Comparison of ENCODE assay signal across 22 cellular contexts in genomic region chr5:80243567-80243966, GRCh38.
"Had no signal": no experiment of that assay in that cellular context is flagged by ENCODE, and none has a peak within 500 bp of the region (broad histone marks: within the 10 kb centered on the region; RNA-seq: fewer than 3 reads in every experiment).

No MANE protein-coding gene starts in this region.

- ATAC-seq: foreskin keratinocyte; left colon; left ventricle myocardium superior; psoas muscle; right lobe of liver; stimulated activated effector memory CD8-positive, alpha-beta T cell treated with anti-CD3 and anti-CD28 coated beads, Interleukin-12 subunit alpha, Interleukin-12 subunit beta, amount 100 ng/mL, for 72 hours; stimulated activated naive CD8-positive, alpha-beta T cell treated with anti-CD3 and anti-CD28 coated beads, Interleukin-15, Interleukin-2, amounts not matched to agents 100 U/mL and 50 U/mL, for 24 hours had no signal

- H3K27ac ChIP-seq: foreskin keratinocyte, hepatocyte, neutrophil, psoas muscle, right lobe of liver, suprapubic skin, thyroid gland, upper lobe of left lung, uterus had no signal

- DNase-seq: dermis blood vessel endothelial cell; erythroblast; foreskin keratinocyte; left colon; left ventricle myocardium superior; mesenchymal stem cell; midbrain; psoas muscle; retina; right lobe of liver; stimulated activated CD4-positive, alpha-beta T cell treated with anti-CD3 and anti-CD28 coated beads, Interleukin-4, amount 100 ng/mL, for 1 hour; stimulated activated CD8-positive, alpha-beta memory T cell treated with anti-CD3 and anti-CD28 coated beads, Interleukin-4, amount 100 ng/mL, for 48 hours; stimulated activated naive CD8-positive, alpha-beta T cell treated with anti-CD3 and anti-CD28 coated beads, Interleukin-15, Interleukin-2, amounts not matched to agents 100 U/mL and 50 U/mL, for 24 hours; thyroid gland; upper lobe of left lung; uterus had no signal

- H3K27me3 ChIP-seq: foreskin keratinocyte, hepatocyte, neutrophil, right lobe of liver, suprapubic skin, thyroid gland, upper lobe of left lung, uterus had no signal

- H3K27ac Mint-ChIP-seq: stimulated activated effector memory CD8-positive, alpha-beta T cell treated with anti-CD3 and anti-CD28 coated beads, Interleukin-12 subunit alpha, Interleukin-12 subunit beta, amount 100 ng/mL, for 72 hours had no signal

- H3K4me3 ChIP-seq: hepatocyte, lung, psoas muscle, right lobe of liver, suprapubic skin, thyroid gland, upper lobe of left lung, uterus had no signal

- H3K9me3 ChIP-seq: neutrophil, right lobe of liver, suprapubic skin, thyroid gland, uterus had no signal

- H3K4me3 Mint-ChIP-seq: stimulated activated effector memory CD8-positive, alpha-beta T cell treated with anti-CD3 and anti-CD28 coated beads, Interleukin-12 subunit alpha, Interleukin-12 subunit beta, amount 100 ng/mL, for 72 hours had no signal

- FAIRE-seq: endothelial cell of umbilical vein had no signal

- H3K36me3 ChIP-seq: neutrophil, thyroid gland, upper lobe of left lung, uterus had no signal
